ENCODE assay signal across 1 cellular context in the genomic region with DNA sequence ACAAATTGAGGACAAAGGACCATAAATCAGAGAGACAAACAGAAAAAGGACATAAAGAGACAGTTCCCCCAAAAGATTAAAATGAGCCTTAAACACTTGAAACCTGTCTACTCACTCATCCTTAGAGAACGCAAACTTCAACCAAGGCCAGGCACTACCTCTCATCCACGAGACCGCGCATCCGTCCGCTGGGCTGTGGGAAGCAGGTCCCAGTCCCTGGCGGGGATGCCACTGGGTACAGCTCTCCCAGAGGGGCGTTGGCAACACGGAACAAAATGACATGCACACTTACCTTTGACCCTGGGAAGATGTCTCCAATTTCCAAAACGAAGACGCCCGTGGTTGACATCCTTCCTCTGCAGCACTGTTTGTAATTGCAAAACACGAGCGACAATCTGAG.
A peak's percentile ranks its signal among the peaks of the same experiment; 100 is the strongest.
TF ChIP-seq lines count a peak whose summit lies in the region.

No MANE protein-coding gene starts in this region.

TF ChIP-seq in K562, 482 proteins besides CTCF, POLR2A, EP300 and RAD21:
- TF ChIP-seq ZNF75A (CRISPR knock-in tag; IDR thresholded peaks at IDR 0.05) (no peak), HDAC8 (tag; IDR thresholded peaks at IDR 0.05) (no peak), NR2C1 (IDR thresholded peaks at IDR 0.05) (no peak), NR2C1 (tag; IDR thresholded peaks at IDR 0.05) (peak; percentile 47; the same call in 1 of the 2 replicates), GABPA (tag; conservative IDR thresholded peaks at IDR 0.05; ENCODE audit: low read depth) (no peak), OTX1 (CRISPR knock-in tag; IDR thresholded peaks at IDR 0.05) (no peak), BACH1 (tag; IDR thresholded peaks at IDR 0.05) (no peak), NR2C2 (CRISPR knock-in tag; IDR thresholded peaks at IDR 0.05) (no peak), NR2C2 (tag; IDR thresholded peaks at IDR 0.05) (peak; percentile 27; the same call in 1 of the 2 replicates), CBX8 (IDR thresholded peaks at IDR 0.05; ENCODE audit: borderline replicate concordance, extremely low read depth, low read depth, low read length, poor library complexity, severe bottlenecking) (no peak)
- TF ChIP-seq, protein P1, sequence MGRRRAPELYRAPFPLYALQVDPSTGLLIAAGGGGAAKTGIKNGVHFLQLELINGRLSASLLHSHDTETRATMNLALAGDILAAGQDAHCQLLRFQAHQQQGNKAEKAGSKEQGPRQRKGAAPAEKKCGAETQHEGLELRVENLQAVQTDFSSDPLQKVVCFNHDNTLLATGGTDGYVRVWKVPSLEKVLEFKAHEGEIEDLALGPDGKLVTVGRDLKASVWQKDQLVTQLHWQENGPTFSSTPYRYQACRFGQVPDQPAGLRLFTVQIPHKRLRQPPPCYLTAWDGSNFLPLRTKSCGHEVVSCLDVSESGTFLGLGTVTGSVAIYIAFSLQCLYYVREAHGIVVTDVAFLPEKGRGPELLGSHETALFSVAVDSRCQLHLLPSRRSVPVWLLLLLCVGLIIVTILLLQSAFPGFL (CRISPR knock-in tag; IDR thresholded peaks at IDR 0.05), result no peak
- TF ChIP-seq, protein P2, sequence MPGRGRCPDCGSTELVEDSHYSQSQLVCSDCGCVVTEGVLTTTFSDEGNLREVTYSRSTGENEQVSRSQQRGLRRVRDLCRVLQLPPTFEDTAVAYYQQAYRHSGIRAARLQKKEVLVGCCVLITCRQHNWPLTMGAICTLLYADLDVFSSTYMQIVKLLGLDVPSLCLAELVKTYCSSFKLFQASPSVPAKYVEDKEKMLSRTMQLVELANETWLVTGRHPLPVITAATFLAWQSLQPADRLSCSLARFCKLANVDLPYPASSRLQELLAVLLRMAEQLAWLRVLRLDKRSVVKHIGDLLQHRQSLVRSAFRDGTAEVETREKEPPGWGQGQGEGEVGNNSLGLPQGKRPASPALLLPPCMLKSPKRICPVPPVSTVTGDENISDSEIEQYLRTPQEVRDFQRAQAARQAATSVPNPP (IDR thresholded peaks at IDR 0.05; ENCODE audit: borderline replicate concordance, insufficient read depth, insufficient read length), result no peak
- TF ChIP-seq, protein P3, sequence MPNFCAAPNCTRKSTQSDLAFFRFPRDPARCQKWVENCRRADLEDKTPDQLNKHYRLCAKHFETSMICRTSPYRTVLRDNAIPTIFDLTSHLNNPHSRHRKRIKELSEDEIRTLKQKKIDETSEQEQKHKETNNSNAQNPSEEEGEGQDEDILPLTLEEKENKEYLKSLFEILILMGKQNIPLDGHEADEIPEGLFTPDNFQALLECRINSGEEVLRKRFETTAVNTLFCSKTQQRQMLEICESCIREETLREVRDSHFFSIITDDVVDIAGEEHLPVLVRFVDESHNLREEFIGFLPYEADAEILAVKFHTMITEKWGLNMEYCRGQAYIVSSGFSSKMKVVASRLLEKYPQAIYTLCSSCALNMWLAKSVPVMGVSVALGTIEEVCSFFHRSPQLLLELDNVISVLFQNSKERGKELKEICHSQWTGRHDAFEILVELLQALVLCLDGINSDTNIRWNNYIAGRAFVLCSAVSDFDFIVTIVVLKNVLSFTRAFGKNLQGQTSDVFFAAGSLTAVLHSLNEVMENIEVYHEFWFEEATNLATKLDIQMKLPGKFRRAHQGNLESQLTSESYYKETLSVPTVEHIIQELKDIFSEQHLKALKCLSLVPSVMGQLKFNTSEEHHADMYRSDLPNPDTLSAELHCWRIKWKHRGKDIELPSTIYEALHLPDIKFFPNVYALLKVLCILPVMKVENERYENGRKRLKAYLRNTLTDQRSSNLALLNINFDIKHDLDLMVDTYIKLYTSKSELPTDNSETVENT (CRISPR knock-in tag; IDR thresholded peaks at IDR 0.05), result no peak
- TF ChIP-seq, protein P4, sequence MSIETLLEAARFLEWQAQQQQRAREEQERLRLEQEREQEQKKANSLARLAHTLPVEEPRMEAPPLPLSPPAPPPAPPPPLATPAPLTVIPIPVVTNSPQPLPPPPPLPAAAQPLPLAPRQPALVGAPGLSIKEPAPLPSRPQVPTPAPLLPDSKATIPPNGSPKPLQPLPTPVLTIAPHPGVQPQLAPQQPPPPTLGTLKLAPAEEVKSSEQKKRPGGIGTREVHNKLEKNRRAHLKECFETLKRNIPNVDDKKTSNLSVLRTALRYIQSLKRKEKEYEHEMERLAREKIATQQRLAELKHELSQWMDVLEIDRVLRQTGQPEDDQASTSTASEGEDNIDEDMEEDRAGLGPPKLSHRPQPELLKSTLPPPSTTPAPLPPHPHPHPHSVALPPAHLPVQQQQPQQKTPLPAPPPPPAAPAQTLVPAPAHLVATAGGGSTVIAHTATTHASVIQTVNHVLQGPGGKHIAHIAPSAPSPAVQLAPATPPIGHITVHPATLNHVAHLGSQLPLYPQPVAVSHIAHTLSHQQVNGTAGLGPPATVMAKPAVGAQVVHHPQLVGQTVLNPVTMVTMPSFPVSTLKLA (conservative IDR thresholded peaks at IDR 0.05), result no peak
- TF ChIP-seq, protein P5, sequence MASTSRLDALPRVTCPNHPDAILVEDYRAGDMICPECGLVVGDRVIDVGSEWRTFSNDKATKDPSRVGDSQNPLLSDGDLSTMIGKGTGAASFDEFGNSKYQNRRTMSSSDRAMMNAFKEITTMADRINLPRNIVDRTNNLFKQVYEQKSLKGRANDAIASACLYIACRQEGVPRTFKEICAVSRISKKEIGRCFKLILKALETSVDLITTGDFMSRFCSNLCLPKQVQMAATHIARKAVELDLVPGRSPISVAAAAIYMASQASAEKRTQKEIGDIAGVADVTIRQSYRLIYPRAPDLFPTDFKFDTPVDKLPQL (IDR thresholded peaks at IDR 0.05; ENCODE audit: extremely low read depth, insufficient read length), result no peak
